ENCODE assay signal across 1 cellular context in the genomic region with DNA sequence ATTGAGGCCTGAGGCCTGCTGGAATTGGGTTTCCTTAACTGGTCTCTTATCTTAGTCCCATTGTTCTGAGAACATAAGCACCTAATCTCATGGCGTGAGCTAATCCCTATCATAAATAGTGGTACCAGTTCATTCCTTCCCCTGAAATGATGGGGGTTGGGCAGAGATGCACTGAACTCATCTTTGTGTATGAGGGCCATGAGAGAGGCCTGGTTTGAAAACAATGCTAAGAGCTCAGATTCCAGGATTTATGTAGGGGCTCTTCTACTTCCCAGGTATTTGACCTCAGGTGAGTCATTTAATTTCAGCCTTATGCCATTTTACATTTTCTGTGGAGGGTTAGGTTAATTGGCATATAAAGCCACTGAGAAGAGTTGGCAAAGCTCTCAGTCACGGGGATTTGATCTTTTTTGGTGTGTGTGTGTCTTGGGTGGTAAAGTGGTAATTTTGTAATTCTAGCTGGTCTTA.
TF ChIP-seq lines count a peak whose summit lies in the region.

No MANE protein-coding gene starts in this region.

TF ChIP-seq in K562, 482 proteins besides CTCF, POLR2A, EP300 and RAD21:
- peak; percentile 65; the same call in 1 of the 2 replicates for TF ChIP-seq THRB (CRISPR knock-in tag; conservative IDR thresholded peaks at IDR 0.05)
- no peak for TF ChIP-seq CBX2 (IDR thresholded peaks at IDR 0.05; ENCODE audit: insufficient read depth, low read length, poor library complexity, severe bottlenecking)
- TF ChIP-seq RBFOX2 (IDR thresholded peaks at IDR 0.05; ENCODE audit: low read depth, low read length), result 0 out of 2 replicates have a peak, but pooled peaks have one; percentile 12
- TF ChIP-seq SMAD3 (CRISPR knock-in tag; conservative IDR thresholded peaks at IDR 0.05), result peak; percentile 40; the same call in 1 of the 2 replicates
- no peak for TF ChIP-seq JUN (IDR thresholded peaks at IDR 0.05; ENCODE audit: borderline replicate concordance, low read depth, low read length)
- no peak for TF ChIP-seq JUN (CRISPR knock-in tag; IDR thresholded peaks at IDR 0.05; ENCODE audit: borderline replicate concordance)
- TF ChIP-seq POLR2AphosphoS2 (IDR thresholded peaks at IDR 0.05; ENCODE audit: low read length), result peak; percentile 50; the same call in 1 of the 2 replicates
- TF ChIP-seq POLR2G (IDR thresholded peaks at IDR 0.05; ENCODE audit: low read depth, low read length), result peak; percentile 28; the same call in 1 of the 2 replicates
- peak; percentile 53; the same call in 1 of the 2 replicates for TF ChIP-seq HBP1 (CRISPR knock-in tag; IDR thresholded peaks at IDR 0.05)
- TF ChIP-seq EWSR1 (IDR thresholded peaks at IDR 0.05; ENCODE audit: borderline replicate concordance, low read depth, partially characterized antibody), result peak; percentile 74
- no peak for TF ChIP-seq ZNF79 (CRISPR knock-in tag; IDR thresholded peaks at IDR 0.05; ENCODE audit: low read depth)
- TF ChIP-seq ILF3 (IDR thresholded peaks at IDR 0.05; ENCODE audit: borderline replicate concordance), result 0 out of 2 replicates have a peak, but pooled peaks have one; percentile 15
- no peak for TF ChIP-seq NCOA6 (IDR thresholded peaks at IDR 0.05)
- TF ChIP-seq SIN3A (IDR thresholded peaks at IDR 0.05; ENCODE audit: borderline replicate concordance in 2 of 2, control insufficient read depth in 1 of 2, low read depth in 2 of 2, low read length in 2 of 2), result 0 out of 4 replicates have a peak, but pooled peaks of 1 of the 2 experiments have one; percentile 6
- peak; percentile 61; the same call in 1 of the 2 replicates for TF ChIP-seq SUPT5H (IDR thresholded peaks at IDR 0.05)
- TF ChIP-seq ZC3H8 (IDR thresholded peaks at IDR 0.05), result no peak
- TF ChIP-seq POLR2B (IDR thresholded peaks at IDR 0.05; ENCODE audit: low read depth, partially characterized antibody), result peak; percentile 40
- TF ChIP-seq POLR2AphosphoS5 (IDR thresholded peaks at IDR 0.05; ENCODE audit: control insufficient read depth, insufficient read depth, low read depth, low read length), result peak; percentile 64; the same call in 1 of the 2 replicates
